21 cellular contexts compared by ENCODE assay signal in the genomic region with DNA sequence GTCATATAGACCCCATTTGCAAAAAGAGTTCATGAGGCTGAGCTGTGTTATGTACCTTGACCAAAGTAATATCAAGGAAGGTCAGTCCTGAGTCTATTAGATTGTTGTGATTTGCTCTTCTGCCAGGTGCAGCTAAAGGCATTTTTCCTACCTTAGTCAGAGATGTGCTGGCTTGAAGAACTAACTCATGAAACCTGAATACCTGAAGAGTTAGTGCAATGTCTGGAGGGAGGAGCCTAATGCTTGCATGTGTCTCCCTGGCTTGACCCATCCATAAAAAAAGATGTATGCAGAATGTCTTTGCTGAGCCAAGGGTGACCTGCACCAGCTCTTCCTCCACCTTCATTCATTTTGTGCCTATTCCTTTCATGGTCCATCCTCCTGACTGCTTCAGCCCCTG.
"Had no signal": no experiment of that assay in that cellular context is flagged by ENCODE, and none has a peak within 500 bp of the region (broad histone marks: within the 10 kb centered on the region; RNA-seq: fewer than 3 reads in every experiment).

No MANE protein-coding gene starts in this region.

- ATAC-seq: heart right ventricle; left colon; left ventricle myocardium superior; naive thymus-derived CD4-positive, alpha-beta T cell; right lobe of liver; stimulated activated naive B cell treated with anti-CD40 and anti-IgM and Interleukin-4, amounts not matched to agents 10 μg/mL and 1 μg/mL and 100 μg/mL, for 72 hours; stimulated activated naive CD8-positive, alpha-beta T cell treated with anti-CD3 and anti-CD28 coated beads, Interleukin-15, amount 100 ng/mL, for 72 hours had no signal

- H3K4me1 ChIP-seq: heart right ventricle, parathyroid adenoma, prostate gland, right lobe of liver, testis, tibial nerve had no signal

- H3K27ac ChIP-seq: heart right ventricle, parathyroid adenoma, prostate gland, right lobe of liver, testis, tibial nerve had no signal

- H3K9me3 Mint-ChIP-seq: dendritic cell treated with granulocyte-macrophage colony-stimulating factor and Interleukin-4, amounts not matched to agents 40 ng/mL and 50 ng/mL, for 4 days; nephron progenitor cell; stimulated activated naive B cell treated with anti-CD40 and anti-IgM and Interleukin-4, amounts not matched to agents 10 μg/mL and 1 μg/mL and 100 μg/mL, for 72 hours had no signal

- H3K4me3 Mint-ChIP-seq: dendritic cell treated with granulocyte-macrophage colony-stimulating factor and Interleukin-4, amounts not matched to agents 40 ng/mL and 50 ng/mL, for 4 days; naive thymus-derived CD4-positive, alpha-beta T cell; nephron progenitor cell; stimulated activated naive B cell treated with anti-CD40 and anti-IgM and Interleukin-4, amounts not matched to agents 10 μg/mL and 1 μg/mL and 100 μg/mL, for 72 hours; stimulated activated naive CD8-positive, alpha-beta T cell treated with anti-CD3 and anti-CD28 coated beads, Interleukin-15, amount 100 ng/mL, for 72 hours had no signal

- FAIRE-seq: colon, frontal cortex, kidney had no signal

- H3K27me3 Mint-ChIP-seq: stimulated activated naive CD8-positive, alpha-beta T cell treated with anti-CD3 and anti-CD28 coated beads, Interleukin-15, amount 100 ng/mL, for 72 hours had no signal

- H3K9me3 ChIP-seq: heart right ventricle, prostate gland, right lobe of liver, testis, tibial nerve had no signal

- H3K36me3 Mint-ChIP-seq: naive thymus-derived CD4-positive, alpha-beta T cell; stimulated activated naive B cell treated with anti-CD40 and anti-IgM and Interleukin-4, amounts not matched to agents 10 μg/mL and 1 μg/mL and 100 μg/mL, for 72 hours had no signal

- H3K27me3 ChIP-seq: right lobe of liver, testis, tibial nerve had no signal

- H3K79me2 ChIP-seq: parathyroid adenoma had no signal

- H3K9ac ChIP-seq: parathyroid adenoma had no signal

- DNase-seq: cerebellar nuclear complex; heart right ventricle; kidney; left colon; left ventricle myocardium superior; naive thymus-derived CD4-positive, alpha-beta T cell; nephron progenitor cell; retina; right lobe of liver; stimulated activated CD4-positive, alpha-beta T cell treated with anti-CD3 and anti-CD28 coated beads, Interleukin-2, amount 100 ng/mL, for 24 hours; stimulated activated CD4-positive, alpha-beta T cell treated with anti-CD3 and anti-CD28 coated beads, Interleukin-4, amount 100 ng/mL, for 4 hours; stimulated activated naive B cell treated with anti-CD40 and anti-IgM and Interleukin-4, amounts not matched to agents 10 μg/mL and 1 μg/mL and 100 μg/mL, for 72 hours; stimulated activated naive CD8-positive, alpha-beta T cell treated with anti-CD3 and anti-CD28 coated beads, Interleukin-15, amount 100 ng/mL, for 72 hours; testis had no signal

- H3K4me3 ChIP-seq: heart right ventricle, lung, prostate gland, right lobe of liver, testis, tibial nerve had no signal

- H2AFZ ChIP-seq: parathyroid adenoma had no signal

- H3K36me3 ChIP-seq: heart right ventricle, prostate gland, right lobe of liver, tibial nerve had no signal

- H3K4me1 Mint-ChIP-seq: naive thymus-derived CD4-positive, alpha-beta T cell; nephron progenitor cell; stimulated activated naive CD8-positive, alpha-beta T cell treated with anti-CD3 and anti-CD28 coated beads, Interleukin-15, amount 100 ng/mL, for 72 hours had no signal
